ENCODE assay signal across 13 cellular contexts in genomic region chr2:6872412-6872811, GRCh38. TPM values are rescaled to one million over a fixed set of nuclear protein-coding genes. Genes with fewer than 3 reads are reported as not detected.
DNase-seq lines count a peak whose midpoint lies in the region; ATAC-seq and TF ChIP-seq lines count a peak whose summit lies in the region.
"Had no signal": no experiment of that assay in that cellular context is flagged by ENCODE, and none has a peak within 500 bp of the region (broad histone marks: within the 10 kb centered on the region; RNA-seq: fewer than 3 reads in every experiment).

No MANE protein-coding gene starts in this region.

- intact Hi-C loops in lower leg skin (cut with DNase I; ENCODE audit: low total_unique reads): no loop called here

- POLR2A ChIA-PET in naive thymus-derived CD8-positive, alpha-beta T cell (lab: Charles Lee): no interaction called here

- DNase-seq in activated T-cell treated with anti-CD3 and anti-CD28 coated beads, Interleukin-2, amount 50 U/mL, for 72 hours: no peak
- DNase-seq in activated T-cell treated with anti-CD3 and anti-CD28 coated beads for 4 hours (no peak), KBM-7 (peak; percentile 67), suprapubic skin (ENCODE audit: low spot score in 2 of 2) (no peak), lower leg skin (ENCODE audit: low spot score in 2 of 2) (no peak), osteocyte (ENCODE audit: extremely low spot score, unreplicated experiment) (no peak)
- DNase-seq in naive thymus-derived CD8-positive, alpha-beta T cell: no peak
- DNase-seq: activated CD4-positive, CD25-positive, alpha-beta regulatory T cell; endodermal cell; GM23248 had no signal

- ATAC-seq in activated T-cell treated with anti-CD3 and anti-CD28 coated beads, Interleukin-2, amount 50 U/mL, for 72 hours (replicated peaks in 1 of 2): peak in 1 of 2 donors; percentile 32
- peak; percentile 49 for ATAC-seq in GM21737 (IDR thresholded peaks at IDR 0.05; ENCODE audit: unreplicated experiment)
- peak in 1 of 2 donors; percentile 35 for ATAC-seq in naive thymus-derived CD8-positive, alpha-beta T cell
- ATAC-seq: Panc1 had no signal

- H3K4me1 ChIP-seq in suprapubic skin: no peaks in the 10 kb centered on the region

- H3K9me3 ChIP-seq in suprapubic skin: no peaks in the 10 kb centered on the region

- no peaks in the 10 kb centered on the region for H3K27me3 Mint-ChIP-seq in activated T-cell treated with anti-CD3 and anti-CD28 coated beads, Interleukin-2, amount 50 U/mL, for 72 hours (ENCODE audit: low read depth)
- H3K27me3 Mint-ChIP-seq in naive thymus-derived CD8-positive, alpha-beta T cell: no peaks in the 10 kb centered on the region
- H3K27me3 Mint-ChIP-seq in osteocyte (ENCODE audit: unreplicated experiment): peaks cover 39% of the 10 kb centered on the region

- in situ Hi-C loops in KBM-7 (cut with MboI; ENCODE audit: low pct_unique_long_range_greater_than_20kb, low sequenced_read_pairs): no loop called here

- TF ChIP-seq EP300 in suprapubic skin (IDR thresholded peaks at IDR 0.05): no peak

- TF ChIP-seq CTCF in suprapubic skin (IDR thresholded peaks at IDR 0.05) (no peak), lower leg skin (IDR thresholded peaks at IDR 0.05) (no peak), osteocyte (IDR thresholded peaks at IDR 0.05) (no peak)

- H3K27me3 ChIP-seq in suprapubic skin: no peaks in the 10 kb centered on the region

- 88% methylated on average over 1 of the region's 1 CpG for whole genome bisulfite sequencing in suprapubic skin
- 68 to 75% methylated on average over 1 of the region's 1 CpG for WGBS in lower leg skin, 2 donors

- no peaks in the 10 kb centered on the region for H3K36me3 ChIP-seq in suprapubic skin

- H3K36me3 Mint-ChIP-seq in activated T-cell treated with anti-CD3 and anti-CD28 coated beads, Interleukin-2, amount 50 U/mL, for 72 hours (ENCODE audit: insufficient read depth in 2 of 2): peaks cover 4 to 13% of the 10 kb centered on the region in 2 donors
- peaks cover 0 to 3% (median 0%) of the 10 kb centered on the region in 3 donors for H3K36me3 Mint-ChIP-seq in naive thymus-derived CD8-positive, alpha-beta T cell
- no peaks in the 10 kb centered on the region for H3K36me3 Mint-ChIP-seq in osteocyte (ENCODE audit: unreplicated experiment)

- no peak overlapping the region for H3K27ac ChIP-seq in suprapubic skin
- H3K27ac ChIP-seq: GM23248 had no signal

- H3K9me3 Mint-ChIP-seq in activated T-cell treated with anti-CD3 and anti-CD28 coated beads, Interleukin-2, amount 50 U/mL, for 72 hours: peaks cover 2 to 4% of the 10 kb centered on the region in 2 donors
- peaks cover 0 to 4% (median 0%) of the 10 kb centered on the region in 9 donors for H3K9me3 Mint-ChIP-seq in naive thymus-derived CD8-positive, alpha-beta T cell
- H3K9me3 Mint-ChIP-seq in osteocyte (ENCODE audit: unreplicated experiment): peaks cover 4% of the 10 kb centered on the region

- H3K4me1 Mint-ChIP-seq in activated T-cell treated with anti-CD3 and anti-CD28 coated beads, Interleukin-2, amount 50 U/mL, for 72 hours (ENCODE audit: low read depth): peaks cover 48% of the 10 kb centered on the region
- peaks cover 11 to 53% (median 35%) of the 10 kb centered on the region in 4 donors for H3K4me1 Mint-ChIP-seq in naive thymus-derived CD8-positive, alpha-beta T cell
- H3K4me1 Mint-ChIP-seq in osteocyte (ENCODE audit: unreplicated experiment): no peaks in the 10 kb centered on the region
- H3K4me1 Mint-ChIP-seq: endodermal cell had no signal

- peak overlapping the region; percentile 29 for H3K27ac Mint-ChIP-seq in activated T-cell treated with anti-CD3 and anti-CD28 coated beads, Interleukin-2, amount 50 U/mL, for 72 hours
- peak overlapping the region in 9 of 10 donors; percentile 1 to 73 (median 32) for H3K27ac Mint-ChIP-seq in naive thymus-derived CD8-positive, alpha-beta T cell
- H3K27ac Mint-ChIP-seq in osteocyte (ENCODE audit: unreplicated experiment): no peak overlapping the region
- H3K27ac Mint-ChIP-seq: endodermal cell had no signal

- no peak for TF ChIP-seq POLR2A in suprapubic skin (IDR thresholded peaks at IDR 0.05)
- no peak for TF ChIP-seq POLR2A in lower leg skin (IDR thresholded peaks at IDR 0.05)

- H3K4me3 ChIP-seq in suprapubic skin: no peak overlapping the region
- H3K4me3 ChIP-seq in lower leg skin (ENCODE audit: low read depth, poor library complexity, severe bottlenecking): no peak overlapping the region
- H3K4me3 ChIP-seq: GM23248, smooth muscle cell had no signal

- peak overlapping the region; percentile 47 to 64 for H3K4me3 Mint-ChIP-seq in activated T-cell treated with anti-CD3 and anti-CD28 coated beads, Interleukin-2, amount 50 U/mL, for 72 hours
- peak overlapping the region in 8 of 10 donors; percentile 1 to 59 (median 24) for H3K4me3 Mint-ChIP-seq in naive thymus-derived CD8-positive, alpha-beta T cell
- no peak overlapping the region for H3K4me3 Mint-ChIP-seq in osteocyte (ENCODE audit: unreplicated experiment)
- H3K4me3 Mint-ChIP-seq: endodermal cell had no signal

RNA-seq across cellular contexts. Expression of gene RSAD2, which starts 5.2 kb away (rescaled TPM):
- total RNA-seq in activated T-cell treated with anti-CD3 and anti-CD28 coated beads, Interleukin-2, amount 50 U/mL, for 72 hours: 10 to 100 TPM in 1 of 2 donors, 1 to 10 TPM in 1; 5.4 to 17.8 TPM
- 1 to 10 TPM; 4.3 to 5.2 TPM for total RNA-seq in naive thymus-derived CD8-positive, alpha-beta T cell
- polyA plus RNA-seq in naive thymus-derived CD8-positive, alpha-beta T cell: 10 to 100 TPM in 1 of 3 donors, 1 to 10 TPM in 2; 4.0 to 11.1 (median 6.5) TPM
- total RNA-seq in suprapubic skin (1 to 10 TPM in 1 of 4 donors, under 1 TPM in 1, not detected in 2; 0.24 to 1.5 TPM), lower leg skin (1 to 10 TPM in 1 of 4 donors, under 1 TPM in 2, not detected in 1; 0.08 to 1.5 (median 0.45) TPM), osteocyte (not detected in 2 replicates)
- total RNA-seq: GM23248, smooth muscle cell had no signal
- polyA plus RNA-seq: GM23248, smooth muscle cell had no signal

RNA-seq across cellular contexts. Expression of gene CMPK2, which starts 6.7 kb away (rescaled TPM):
- 10 to 100 TPM in 1 of 2 donors, 1 to 10 TPM in 1; 5.7 to 10.6 TPM for total RNA-seq in activated T-cell treated with anti-CD3 and anti-CD28 coated beads, Interleukin-2, amount 50 U/mL, for 72 hours
- 1 to 10 TPM; 3.0 to 3.4 TPM for total RNA-seq in naive thymus-derived CD8-positive, alpha-beta T cell
- polyA plus RNA-seq in naive thymus-derived CD8-positive, alpha-beta T cell: 1 to 10 TPM; 4.5 to 7.3 (median 4.6) TPM
- total RNA-seq in suprapubic skin (1 to 10 TPM in 3 of 4 donors, under 1 TPM in 1; 0.83 to 3.1 (median 1.3) TPM), lower leg skin (1 to 10 TPM in 3 of 4 donors, under 1 TPM in 1; 0.30 to 3.7 (median 2.3) TPM), osteocyte (0.24 and 1.1 TPM in 2 replicates)
- total RNA-seq: GM23248 had no signal

RNA-seq across cellular contexts. Expression of gene RNF144A, which starts 44.8 kb away (rescaled TPM):
- total RNA-seq in activated T-cell treated with anti-CD3 and anti-CD28 coated beads, Interleukin-2, amount 50 U/mL, for 72 hours: 10 to 100 TPM; 52.1 to 73.9 TPM
- total RNA-seq in naive thymus-derived CD8-positive, alpha-beta T cell: 10 to 100 TPM; 39.5 to 42.7 TPM
- 10 to 100 TPM; 10.3 to 15.5 (median 15.2) TPM for polyA plus RNA-seq in naive thymus-derived CD8-positive, alpha-beta T cell
- total RNA-seq in suprapubic skin (10 to 100 TPM in 3 of 4 donors, 1 to 10 TPM in 1; 8.0 to 25.4 (median 15.8) TPM), lower leg skin (10 to 100 TPM in 1 of 4 donors, 1 to 10 TPM in 3; 5.2 to 10.9 (median 7.6) TPM), osteocyte (9.0 and 9.6 TPM in 2 replicates)
